Comparison of ENCODE assay signal across 27 cellular contexts in genomic region chr19:52659013-52659412, GRCh38.
"Had no signal": no experiment of that assay in that cellular context is flagged by ENCODE, and none has a peak within 500 bp of the region (broad histone marks: within the 10 kb centered on the region; RNA-seq: fewer than 3 reads in every experiment).

No MANE protein-coding gene starts in this region.

- H3K36me3 ChIP-seq: neural progenitor cell had no signal

- H3K4me3 Mint-ChIP-seq: activated CD4-positive, alpha-beta memory T cell treated with anti-CD3 and anti-CD28 coated beads for 36 hours; activated CD4-positive, alpha-beta T cell treated with anti-CD3 and anti-CD28 coated beads, Interleukin-2, amount 10 ng/mL, durations not matched to agents 24 days and 14 days; activated T-helper 17 cell treated with anti-CD3 and anti-CD28 coated beads, Interleukin-2, amount 50 U/mL, for 72 hours; mesothelial cell of epicardium; neural progenitor cell had no signal

- H3K4me3 ChIP-seq: esophagus squamous epithelium, neural progenitor cell, spleen, testis, transverse colon had no signal

- H3K9ac ChIP-seq: neural progenitor cell had no signal

- H3K27me3 Mint-ChIP-seq: activated CD4-positive, alpha-beta memory T cell treated with anti-CD3 and anti-CD28 coated beads for 36 hours; activated CD4-positive, alpha-beta T cell treated with anti-CD3 and anti-CD28 coated beads, Interleukin-2, amount 10 ng/mL, durations not matched to agents 24 days and 14 days; activated T-helper 17 cell treated with anti-CD3 and anti-CD28 coated beads, Interleukin-2, amount 50 U/mL, for 72 hours; naive B cell had no signal

- H3K27me3 ChIP-seq: esophagus squamous epithelium, neural progenitor cell, spleen, testis, transverse colon had no signal

- H3K27ac Mint-ChIP-seq: activated CD4-positive, alpha-beta memory T cell treated with anti-CD3 and anti-CD28 coated beads for 36 hours; activated CD4-positive, alpha-beta T cell treated with anti-CD3 and anti-CD28 coated beads, Interleukin-2, amount 10 ng/mL, durations not matched to agents 24 days and 14 days; activated T-helper 17 cell treated with anti-CD3 and anti-CD28 coated beads, Interleukin-2, amount 50 U/mL, for 72 hours; mesothelial cell of epicardium; naive B cell; neural progenitor cell had no signal

- ATAC-seq: left cardiac atrium; right cardiac atrium; stimulated activated naive CD8-positive, alpha-beta T cell treated with anti-CD3 and anti-CD28 coated beads, Interleukin-15, Interleukin-2, amounts not matched to agents 100 U/mL and 50 U/mL, for 24 hours had no signal

- H3K27ac ChIP-seq: epithelial cell of prostate, esophagus squamous epithelium, neural progenitor cell, spleen, testis, transverse colon, VCaP had no signal

- H3K4me1 ChIP-seq: esophagus squamous epithelium, spleen, testis, transverse colon had no signal

- H3K9me3 ChIP-seq: testis, transverse colon had no signal

- H3K4me1 Mint-ChIP-seq: mesothelial cell of epicardium, neural progenitor cell had no signal

- H3K9me3 Mint-ChIP-seq: activated CD4-positive, alpha-beta memory T cell treated with anti-CD3 and anti-CD28 coated beads for 36 hours; mesothelial cell of epicardium had no signal

- DNase-seq: activated CD4-positive, alpha-beta memory T cell treated with anti-CD3 and anti-CD28 coated beads for 36 hours; activated CD4-positive, alpha-beta T cell treated with anti-CD3 and anti-CD28 coated beads, Interleukin-2, amount 10 ng/mL, durations not matched to agents 24 days and 14 days; activated CD4-positive, CD25-positive, alpha-beta regulatory T cell treated with anti-CD3 and anti-CD28 coated beads, Interleukin-2, amount 50 U/mL, for 72 hours; activated CD8-positive, alpha-beta memory T cell treated with anti-CD3 and anti-CD28 coated beads, Interleukin-2, amount 50 U/mL, for 4 hours; activated gamma-delta T cell treated with Interleukin-2 at 50 U/mL for 16 hours; activated naive CD4-positive, alpha-beta T cell treated with anti-CD3 and anti-CD28 coated beads, Interleukin-2, amount 50 U/mL, for 16 hours; activated T-cell treated with anti-CD3 and anti-CD28 coated beads, Interleukin-2, amount 50 U/mL, for 1 hour; amygdala; caudate nucleus; dermis blood vessel endothelial cell; effector CD4-positive, alpha-beta T cell; esophagus squamous epithelium; foreskin melanocyte; left cardiac atrium; mammary epithelial cell; naive B cell; right cardiac atrium; spleen; stimulated activated CD4-positive, alpha-beta T cell treated with anti-CD3 and anti-CD28 coated beads, Interleukin-2, amount 100 ng/mL, for 48 hours; stimulated activated naive CD8-positive, alpha-beta T cell treated with anti-CD3 and anti-CD28 coated beads, Interleukin-15, Interleukin-2, amounts not matched to agents 100 U/mL and 50 U/mL, for 24 hours; testis; transverse colon had no signal
